Comparison of ENCODE assay signal across 17 cellular contexts in the genomic region with DNA sequence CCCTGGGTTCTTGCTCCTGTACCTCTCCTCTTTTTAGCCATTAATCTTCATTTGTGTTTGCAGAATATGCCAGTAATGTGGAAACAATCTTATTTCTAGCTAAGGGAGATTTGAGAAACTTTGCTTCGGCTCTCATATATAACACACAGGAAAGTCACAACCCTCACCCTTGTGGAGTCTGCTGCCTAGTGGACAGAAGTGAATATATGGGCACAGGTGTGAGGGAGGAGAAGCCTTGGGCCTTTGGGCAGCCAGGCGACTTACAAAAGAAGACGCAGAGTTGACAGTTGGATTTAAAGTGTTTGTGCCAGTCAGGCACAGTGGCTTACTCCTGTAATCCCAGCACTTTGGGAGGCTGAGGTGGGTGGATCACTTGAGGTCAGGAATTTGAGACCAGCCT.
DNase-seq lines count a peak whose midpoint lies in the region; ATAC-seq, FAIRE-seq and TF ChIP-seq lines count a peak whose summit lies in the region.
"Had no signal": no experiment of that assay in that cellular context is flagged by ENCODE, and none has a peak within 500 bp of the region (broad histone marks: within the 10 kb centered on the region; RNA-seq: fewer than 3 reads in every experiment).

No MANE protein-coding gene starts in this region.

- no peak overlapping the region for H3K4me3 ChIP-seq in Caco-2 (ENCODE audit: low read depth, low read length)
- H3K4me3 ChIP-seq in WERI-Rb-1 (ENCODE audit: low read depth, low read length) = no peak overlapping the region
- H3K4me3 ChIP-seq in right lobe of liver = no peak overlapping the region
- H3K4me3 ChIP-seq: sigmoid colon, vagina had no signal

- H3K36me3 Mint-ChIP-seq in Caco-2 (ENCODE audit: insufficient read depth, unreplicated experiment) = no peaks in the 10 kb centered on the region
- H3K36me3 Mint-ChIP-seq in IgD-negative memory B cell = no peaks in the 10 kb centered on the region
- H3K36me3 Mint-ChIP-seq: activated naive CD4-positive, alpha-beta T cell treated with anti-CD3 and anti-CD28 coated beads, Interleukin-2, amount 10 ng/mL, durations not matched to agents 7 days and 5 days had no signal

- H3K36me3 ChIP-seq in Caco-2 (ENCODE audit: control insufficient read depth, insufficient read depth, low read length) (no peaks in the 10 kb centered on the region), WERI-Rb-1 (no peaks in the 10 kb centered on the region), right lobe of liver (no peaks in the 10 kb centered on the region)
- H3K36me3 ChIP-seq: sigmoid colon, vagina had no signal

- BruUV-seq in Caco-2 (replicated peaks; lab: Mats Ljungman, UMichigan) = no TSS peak

- DNase-seq in Caco-2 (no peak), WERI-Rb-1 (peak; percentile 34), right lobe of liver (no peak), frontal cortex (ENCODE audit: low spot score in 2 of 2) (no peak), H4 (ENCODE audit: low spot score) (no peak), NCI-H1105 treated with DMSO at 0.1 percent for 48 hours (lab: John Stamatoyannopoulos, UW) (no peak)
- DNase-seq: activated CD4-positive, alpha-beta T cell treated with anti-CD3 and anti-CD28 coated beads, Interleukin-2, amount 10 ng/mL, durations not matched to agents 7 days and 5 days; activated naive CD4-positive, alpha-beta T cell treated with anti-CD3 and anti-CD28 coated beads, Interleukin-2, amount 10 ng/mL, durations not matched to agents 7 days and 5 days; activated T-cell treated with anti-CD3 and anti-CD28 coated beads for 4 hours; midbrain; NCI-H1092; sigmoid colon; stimulated activated CD4-positive, alpha-beta T cell treated with anti-CD3 and anti-CD28 coated beads, Interleukin-2, amount 100 ng/mL, for 24 hours; T1000 had no signal

- H3K4me1 Mint-ChIP-seq in Caco-2 (ENCODE audit: low read depth, unreplicated experiment) (peaks cover 12% of the 10 kb centered on the region), IgD-negative memory B cell (peaks cover 26 to 41% (median 37%) of the 10 kb centered on the region in 3 donors)
- H3K4me1 Mint-ChIP-seq: activated CD4-positive, alpha-beta T cell treated with anti-CD3 and anti-CD28 coated beads, Interleukin-2, amount 10 ng/mL, durations not matched to agents 7 days and 5 days; activated naive CD4-positive, alpha-beta T cell treated with anti-CD3 and anti-CD28 coated beads, Interleukin-2, amount 10 ng/mL, durations not matched to agents 7 days and 5 days had no signal

- FAIRE-seq in frontal cortex (lab: Jason Lieb, UNC) = no peak

- intact Hi-C loops in Caco-2 (cut with micrococcal nuclease; ENCODE audit: unreplicated experiment) (loop anchor here (1.0 kb wide), 1 partner anchor 329 kb away; no protein-coding TSS in a partner anchor), right lobe of liver (cut with DNase I) (no loop called here)

- TF ChIP-seq CTCF in Caco-2 (IDR thresholded peaks at IDR 0.05; ENCODE audit: insufficient read depth in 1 of 2, low read depth in 1 of 2, low read length in 1 of 2, severe bottlenecking in 1 of 2, unreplicated experiment in 1 of 2) = peak; percentile 14 to 31
- peak; percentile 32; the same call in 1 of the 2 replicates for TF ChIP-seq CTCF in WERI-Rb-1 (IDR thresholded peaks at IDR 0.05; ENCODE audit: low read depth, low read length)
- TF ChIP-seq CTCF in right lobe of liver (IDR thresholded peaks at IDR 0.05) = peak in 2 of 4 donors; percentile 13 to 25

- H3K4me3 Mint-ChIP-seq in Caco-2 (ENCODE audit: unreplicated experiment) (no peak overlapping the region), IgD-negative memory B cell (peak overlapping the region in 1 of 4 donors; percentile 69)
- H3K4me3 Mint-ChIP-seq: activated CD4-positive, alpha-beta T cell treated with anti-CD3 and anti-CD28 coated beads, Interleukin-2, amount 10 ng/mL, durations not matched to agents 7 days and 5 days; activated naive CD4-positive, alpha-beta T cell treated with anti-CD3 and anti-CD28 coated beads, Interleukin-2, amount 10 ng/mL, durations not matched to agents 7 days and 5 days had no signal

- ATAC-seq in right lobe of liver = peak in 3 of 4 donors; percentile 46 to 66 (median 58)
- ATAC-seq in HG03139 (IDR thresholded peaks at IDR 0.05; ENCODE audit: unreplicated experiment) = no peak

- H3K9me3 ChIP-seq in Caco-2 (peaks cover 4% of the 10 kb centered on the region; the same call in 1 of the 2 replicates), WERI-Rb-1 (ENCODE audit: severe bottlenecking) (peaks cover 3% of the 10 kb centered on the region), right lobe of liver (no peaks in the 10 kb centered on the region)
- H3K9me3 ChIP-seq: vagina had no signal

- no peak overlapping the region for H3K27ac ChIP-seq in WERI-Rb-1
- H3K27ac ChIP-seq in right lobe of liver = no peak overlapping the region
- H3K27ac ChIP-seq: sigmoid colon, vagina had no signal

- POLR2A ChIA-PET in Caco-2 (lab: Charles Lee) = no interaction called here

- H3K27me3 Mint-ChIP-seq in Caco-2 (ENCODE audit: insufficient read depth, unreplicated experiment) (no peaks in the 10 kb centered on the region), IgD-negative memory B cell (no peaks in the 10 kb centered on the region)
- H3K27me3 Mint-ChIP-seq: activated CD4-positive, alpha-beta T cell treated with anti-CD3 and anti-CD28 coated beads, Interleukin-2, amount 10 ng/mL, durations not matched to agents 7 days and 5 days; activated naive CD4-positive, alpha-beta T cell treated with anti-CD3 and anti-CD28 coated beads, Interleukin-2, amount 10 ng/mL, durations not matched to agents 7 days and 5 days had no signal

- H3K27ac Mint-ChIP-seq in Caco-2 (ENCODE audit: unreplicated experiment) (no peak overlapping the region), IgD-negative memory B cell (peak overlapping the region in 2 of 3 donors; percentile 1 to 53)
- H3K27ac Mint-ChIP-seq: activated CD4-positive, alpha-beta T cell treated with anti-CD3 and anti-CD28 coated beads, Interleukin-2, amount 10 ng/mL, durations not matched to agents 7 days and 5 days; activated naive CD4-positive, alpha-beta T cell treated with anti-CD3 and anti-CD28 coated beads, Interleukin-2, amount 10 ng/mL, durations not matched to agents 7 days and 5 days had no signal

- H3K4me1 ChIP-seq in Caco-2 (no peaks in the 10 kb centered on the region), right lobe of liver (no peaks in the 10 kb centered on the region)
- H3K4me1 ChIP-seq: sigmoid colon had no signal

- CTCF ChIA-PET in Caco-2 (lab: Charles Lee) = interaction anchor here (0.6 kb wide), 1 partner anchor 300 kb away, joined by 3 read pairs; no protein-coding TSS in a partner anchor

- TF ChIP-seq POLR2A in right lobe of liver (IDR thresholded peaks at IDR 0.05) = no peak

- H3K27me3 ChIP-seq in Caco-2 (replicated peaks; ENCODE audit: control insufficient read depth, insufficient read depth, low read length) = no peaks in the 10 kb centered on the region
- H3K27me3 ChIP-seq in WERI-Rb-1 (ENCODE audit: insufficient read depth, low read depth, severe bottlenecking) = no peaks in the 10 kb centered on the region
- no peaks in the 10 kb centered on the region for H3K27me3 ChIP-seq in right lobe of liver
- H3K27me3 ChIP-seq: sigmoid colon, vagina had no signal

- H3K9me3 Mint-ChIP-seq in Caco-2 (ENCODE audit: unreplicated experiment) = no peaks in the 10 kb centered on the region
- peaks cover 0 to 4% (median 0%) of the 10 kb centered on the region in 3 donors for H3K9me3 Mint-ChIP-seq in IgD-negative memory B cell
- H3K9me3 Mint-ChIP-seq: activated naive CD4-positive, alpha-beta T cell treated with anti-CD3 and anti-CD28 coated beads, Interleukin-2, amount 10 ng/mL, durations not matched to agents 7 days and 5 days had no signal

- WGBS in right lobe of liver (ENCODE audit: insufficient coverage, low coverage, low lambda C conversion rate, missing lambda C conversion rate) = 64% methylated on average over 1 of the region's 3 CpGs
